In genomic region chr1:27603962-27604578, GRCh38 we compare ENCODE assay signal across 8 cellular contexts. TPM values are rescaled to one million over a fixed set of nuclear protein-coding genes. Genes with fewer than 3 reads are reported as not detected.
DNase-seq lines count a peak whose midpoint lies in the region; ATAC-seq, FAIRE-seq and TF ChIP-seq lines count a peak whose summit lies in the region.

Gene AHDC1, minus strand, starts transcription at chr1:27604144. Its CDS starts 52,029 bp downstream, at chr1:27552115.

- peak; percentile 71 for DNase-seq in DMS114 treated with DMSO at 0.1 percent for 48 hours (lab: John Stamatoyannopoulos, UW; ENCODE audit: unreplicated experiment)
- peak; percentile 84 to 96 for DNase-seq in HAP-1 (ENCODE audit: low spot score in 2 of 2)
- peak; percentile 84 for DNase-seq in NCI-H1105 treated with DMSO at 0.1 percent for 48 hours (lab: John Stamatoyannopoulos, UW)
- DNase-seq in T follicular helper cell (ENCODE audit: low read depth), result peak; percentile 87
- peak; percentile 74 for DNase-seq in activated naive CD8-positive, alpha-beta T cell treated with anti-CD3 and anti-CD28 coated beads, Interleukin-2, amount 50 U/mL, for 16 hours (ENCODE audit: low read depth, low spot score)
- peak; percentile 96 for DNase-seq in Right ventricle myocardium superior
- DNase-seq in pancreas, result peak; percentile 88 to 97 (median 91)

- H3K36me3 ChIP-seq in HAP-1 (replicated peaks) (no peaks in the 10 kb centered on the region), pancreas (no peaks in the 10 kb centered on the region), thymus (ENCODE audit: control insufficient read depth, insufficient read depth) (no peaks in the 10 kb centered on the region)

- H3K27ac ChIP-seq in pancreas (peak within 1 kb of the TSS; percentile 76 to 85 (median 80)), thymus (ENCODE audit: low read depth) (peak within 1 kb of the TSS; percentile 98)

- peak within 1 kb of the TSS; percentile 67 for H3K4me3 ChIP-seq in HAP-1
- peak within 1 kb of the TSS; percentile 72 to 100 (median 88) for H3K4me3 ChIP-seq in pancreas
- H3K4me3 ChIP-seq in thymus (ENCODE audit: low read length), result peak within 1 kb of the TSS; percentile 72

- no peaks in the 10 kb centered on the region for H3K27me3 ChIP-seq in HAP-1 (ENCODE audit: low read depth)
- no peaks in the 10 kb centered on the region for H3K27me3 ChIP-seq in pancreas
- H3K27me3 ChIP-seq in thymus (ENCODE audit: control insufficient read depth, insufficient read depth), result no peaks in the 10 kb centered on the region

- H3K4me1 ChIP-seq in HAP-1, result no peaks in the 10 kb centered on the region
- peaks cover 6 to 22% (median 16%) of the 10 kb centered on the region in 3 donors for H3K4me1 ChIP-seq in pancreas
- peaks cover 42% of the 10 kb centered on the region for H3K4me1 ChIP-seq in thymus (ENCODE audit: control insufficient read depth, insufficient read depth, low read length)

- no peak for TF ChIP-seq CTCF in pancreas (IDR thresholded peaks at IDR 0.05)

- no peak for FAIRE-seq in pancreas (lab: Jason Lieb, UNC)

- 1 to 2% methylated on average over 36 to 65 of the region's 65 CpGs for WGBS in pancreas, 2 donors
- under 1% methylated on average over 65 of the region's 65 CpGs for WGBS in thymus

- H3K9me3 ChIP-seq in HAP-1 (no peaks in the 10 kb centered on the region), pancreas (no peaks in the 10 kb centered on the region), thymus (ENCODE audit: control insufficient read depth) (peaks cover 2% of the 10 kb centered on the region)

- ATAC-seq in Right ventricle myocardium superior (ENCODE audit: poor library complexity) (peak; percentile 75), pancreas (peak; percentile 76 to 85 (median 80))

- in situ Hi-C loops in HAP-1 (cut with MboI; ENCODE audit: low sequenced_read_pairs), result no loop called here

- intact Hi-C loops in Right ventricle myocardium superior (cut with DNase I) (loop anchor here (2.0 to 5.0 kb wide), 2 partner anchors 31 to 47 kb away; no protein-coding TSS in a partner anchor), pancreas (cut with DNase I) (loop anchor here in 2 of 3 donors (2.0 to 5.0 kb wide), 2 partner anchors 43 to 47 kb away; no protein-coding TSS in a partner anchor)

RNA-seq across cellular contexts. Expression of gene AHDC1, which starts in this region (rescaled TPM):
- total RNA-seq in Right ventricle myocardium superior (47.4 TPM), pancreas (10 to 100 TPM; 10.4 to 22.4 (median 13.7) TPM)
- polyA plus RNA-seq in pancreas (10 to 100 TPM; 16.3 to 27.5 TPM), thymus (22.6 TPM)

Comparison
In these comparisons a context has a peak if more than half of its experiments do, and no peak if none do; other contexts are left out.
1. Peak in every context shown above with its lines: DNase-seq, ATAC-seq, H3K4me3 ChIP-seq and H3K27ac ChIP-seq.